Comparison of ENCODE assay signal across 16 cellular contexts in the genomic region with DNA sequence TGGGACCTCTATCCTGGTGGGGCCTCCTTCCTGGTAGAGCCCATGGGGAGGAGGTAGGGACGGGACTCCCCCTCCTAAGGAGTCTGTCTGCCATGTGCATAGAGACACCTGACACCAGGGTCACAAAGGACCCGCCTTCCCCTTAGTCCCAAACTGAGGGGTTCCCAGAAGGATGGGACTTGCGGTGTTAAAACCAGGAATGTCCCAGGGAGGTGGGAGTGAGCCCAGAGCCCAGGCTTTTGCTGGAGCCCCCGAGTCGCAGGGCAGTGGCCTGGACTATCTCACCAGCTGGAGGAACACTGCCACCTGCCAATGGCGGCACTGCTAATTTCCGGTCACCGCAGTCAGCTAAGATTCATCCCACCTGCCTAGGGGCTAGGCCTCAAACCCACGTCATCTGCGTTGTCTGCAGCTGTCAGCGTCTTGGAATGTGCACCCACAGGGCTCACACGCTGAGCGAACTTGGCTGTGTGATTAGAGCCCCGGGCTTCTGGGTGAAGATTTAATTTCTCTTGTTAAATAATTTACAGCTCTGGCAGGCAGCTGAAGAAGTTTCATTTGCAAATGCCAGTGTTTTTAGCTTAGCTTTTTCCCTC. TPM values are rescaled to one million over a fixed set of nuclear protein-coding genes. Genes with fewer than 3 reads are reported as not detected.
DNase-seq lines count a peak whose midpoint lies in the region; ATAC-seq and TF ChIP-seq lines count a peak whose summit lies in the region.
"Had no signal": no experiment of that assay in that cellular context is flagged by ENCODE, and none has a peak within 500 bp of the region (broad histone marks: within the 10 kb centered on the region; RNA-seq: fewer than 3 reads in every experiment).

No MANE protein-coding gene starts in this region.

- no peak for TF ChIP-seq POLR2A in thyroid gland (IDR thresholded peaks at IDR 0.05)

- no peaks in the 10 kb centered on the region for H3K9me2 ChIP-seq in GM23248 (ENCODE audit: insufficient read depth)

- H3K27ac ChIP-seq in GM23248 (no peak overlapping the region), SJSA1 (peak overlapping the region; percentile 20), thyroid gland (no peak overlapping the region)
- H3K27ac ChIP-seq: neutrophil had no signal

- H3K27ac Mint-ChIP-seq in CD14-positive monocyte: no peak overlapping the region
- H3K27ac Mint-ChIP-seq in effector memory CD8-positive, alpha-beta T cell: no peak overlapping the region
- H3K27ac Mint-ChIP-seq: activated CD4-positive, alpha-beta T cell treated with anti-CD3 and anti-CD28 coated beads, Interleukin-2, amount 10 ng/mL, durations not matched to agents 24 days and 14 days; activated naive CD4-positive, alpha-beta T cell treated with anti-CD3 and anti-CD28 coated beads for 36 hours had no signal

- H4K20me1 ChIP-seq in GM23248 (ENCODE audit: insufficient read depth): no peaks in the 10 kb centered on the region

- no peak overlapping the region for H3K4me3 ChIP-seq in GM23248
- H3K4me3 ChIP-seq in SJSA1: no peak overlapping the region
- no peak overlapping the region for H3K4me3 ChIP-seq in fibroblast of pulmonary artery (replicated peaks; ENCODE audit: low read depth, low read length)
- no peak overlapping the region for H3K4me3 ChIP-seq in thyroid gland (replicated peaks in 1 of 3)

- peaks cover 0 to 9% (median 7%) of the 10 kb centered on the region in 3 donors for H3K27me3 Mint-ChIP-seq in CD14-positive monocyte (ENCODE audit: low read depth in 3 of 3)
- H3K27me3 Mint-ChIP-seq in effector memory CD8-positive, alpha-beta T cell: peaks cover 0 to 2% of the 10 kb centered on the region in 2 donors

- no peak for ATAC-seq in GM18519 (IDR thresholded peaks at IDR 0.05; ENCODE audit: low FRiP score, unreplicated experiment)
- no peak for ATAC-seq in effector memory CD8-positive, alpha-beta T cell (replicated peaks)

- in situ Hi-C loops in GM23248 (cut with MboI): no loop called here

- peaks cover 7% of the 10 kb centered on the region for H3K4me1 Mint-ChIP-seq in CD14-positive monocyte
- H3K4me1 Mint-ChIP-seq in effector memory CD8-positive, alpha-beta T cell (ENCODE audit: low read depth in 2 of 2): no peaks in the 10 kb centered on the region
- H3K4me1 Mint-ChIP-seq: activated CD4-positive, alpha-beta T cell treated with anti-CD3 and anti-CD28 coated beads, Interleukin-2, amount 10 ng/mL, durations not matched to agents 24 days and 14 days had no signal

- peaks cover 0 to 5% (median 0%) of the 10 kb centered on the region in 7 donors for H3K9me3 Mint-ChIP-seq in CD14-positive monocyte
- no peaks in the 10 kb centered on the region for H3K9me3 Mint-ChIP-seq in effector memory CD8-positive, alpha-beta T cell
- H3K9me3 Mint-ChIP-seq: activated CD4-positive, alpha-beta T cell treated with anti-CD3 and anti-CD28 coated beads, Interleukin-2, amount 10 ng/mL, durations not matched to agents 24 days and 14 days; activated naive CD4-positive, alpha-beta T cell treated with anti-CD3 and anti-CD28 coated beads for 36 hours had no signal

- no peaks in the 10 kb centered on the region for H3K36me3 ChIP-seq in GM23248 (ENCODE audit: low read depth)
- H3K36me3 ChIP-seq in SJSA1: no peaks in the 10 kb centered on the region
- H3K36me3 ChIP-seq in thyroid gland: no peaks in the 10 kb centered on the region
- H3K36me3 ChIP-seq: neutrophil had no signal

- H3F3A ChIP-seq in GM23248 (ENCODE audit: insufficient read depth): no peaks in the 10 kb centered on the region

- H3K9me3 ChIP-seq in GM23248 (ENCODE audit: low read depth) (no peaks in the 10 kb centered on the region), SJSA1 (replicated peaks) (no peaks in the 10 kb centered on the region), thyroid gland (no peaks in the 10 kb centered on the region)
- H3K9me3 ChIP-seq: neutrophil had no signal

- no peak overlapping the region for H3K4me2 ChIP-seq in GM23248 (ENCODE audit: unreplicated experiment)

- H3K4me1 ChIP-seq in GM23248 (ENCODE audit: insufficient read depth): no peaks in the 10 kb centered on the region
- peaks cover 10% of the 10 kb centered on the region for H3K4me1 ChIP-seq in SJSA1 (replicated peaks)
- H3K4me1 ChIP-seq in thyroid gland: peaks cover 0 to 2% of the 10 kb centered on the region in 2 donors

- H3K79me2 ChIP-seq in GM23248 (ENCODE audit: insufficient read depth): no peaks in the 10 kb centered on the region

- no peak overlapping the region for H3K9ac ChIP-seq in GM23248

- WGBS in GM23248 (ENCODE audit: low coverage in 1 of 2, low lambda C conversion rate in 2 of 2, missing lambda C conversion rate in 2 of 2), 2 experiments: 61 to 62% methylated on average over 14 of the region's 14 CpGs
- WGBS in thyroid gland, 2 donors: 90% methylated on average over 9 to 14 of the region's 14 CpGs

- no peak overlapping the region for H3K4me3 Mint-ChIP-seq in CD14-positive monocyte
- no peak overlapping the region for H3K4me3 Mint-ChIP-seq in effector memory CD8-positive, alpha-beta T cell
- H3K4me3 Mint-ChIP-seq: activated CD4-positive, alpha-beta T cell treated with anti-CD3 and anti-CD28 coated beads, Interleukin-2, amount 10 ng/mL, durations not matched to agents 24 days and 14 days; activated naive CD4-positive, alpha-beta T cell treated with anti-CD3 and anti-CD28 coated beads for 36 hours had no signal

- DNase-seq in GM23248: peak; percentile 47
- DNase-seq in SJSA1 (ENCODE audit: low read depth in 1 of 2, low spot score in 2 of 2): peak in 1 of 2 experiments; percentile 33
- DNase-seq in fibroblast of pulmonary artery (ENCODE audit: low read depth): peak; percentile 78
- DNase-seq in renal cortical epithelial cell (ENCODE audit: low read depth): peak; percentile 97
- DNase-seq in CD14-positive monocyte (ENCODE audit: low spot score): no peak
- no peak for DNase-seq in thyroid gland
- no peak for DNase-seq in effector memory CD8-positive, alpha-beta T cell
- DNase-seq: activated CD4-positive, alpha-beta T cell treated with anti-CD3 and anti-CD28 coated beads, Interleukin-2, amount 10 ng/mL, durations not matched to agents 24 days and 14 days; activated naive CD4-positive, alpha-beta T cell treated with anti-CD3 and anti-CD28 coated beads for 36 hours; DMS53; effector CD8-positive, alpha-beta T cell; KBM-7; NCI-H510A treated with DMSO at 0.1 percent for 48 hours; SW 1271 had no signal

- H3K36me3 Mint-ChIP-seq in CD14-positive monocyte: no peaks in the 10 kb centered on the region
- no peaks in the 10 kb centered on the region for H3K36me3 Mint-ChIP-seq in effector memory CD8-positive, alpha-beta T cell (ENCODE audit: insufficient read depth)

- H2AFZ ChIP-seq in GM23248: no peak overlapping the region

- intact Hi-C loops in CD14-positive monocyte (cut with micrococcal nuclease): no loop called here
- intact Hi-C loops in thyroid gland (cut with DNase I): no loop called here

- H3K27me3 ChIP-seq in GM23248 (replicated peaks; ENCODE audit: insufficient read depth): 0 out of 2 replicates have a peak, but pooled peaks cover 3% of the 10 kb centered on the region
- no peaks in the 10 kb centered on the region for H3K27me3 ChIP-seq in SJSA1 (replicated peaks)
- H3K27me3 ChIP-seq in thyroid gland: no peaks in the 10 kb centered on the region
- H3K27me3 ChIP-seq: neutrophil had no signal

- TF ChIP-seq CTCF in fibroblast of pulmonary artery (IDR thresholded peaks at IDR 0.05; ENCODE audit: low read length, missing control alignments): no peak
- TF ChIP-seq CTCF in CD14-positive monocyte (IDR thresholded peaks at IDR 0.05): no peak
- no peak for TF ChIP-seq CTCF in thyroid gland (IDR thresholded peaks at IDR 0.05)

RNA-seq across cellular contexts. Expression of a gene that starts 31.9 kb away (rescaled TPM):
- total RNA-seq in GM23248 (2014; rRNA removed; shearing (Covaris generic)): 3.2 and 4.9 TPM in 2 replicates
- polyA plus RNA-seq in GM23248 (2016; fragmentation: Nextera tagmentation; extraction: Ambion mirVana) (4.4 and 5.0 TPM in 2 replicates), CD14-positive monocyte (1 to 10 TPM; 7.2 to 7.6 TPM)
- total RNA-seq in SJSA1 (2014; rRNA removed; shearing (Covaris generic)): 2.0 and 3.7 TPM in 2 replicates
- total RNA-seq in renal cortical epithelial cell (18.6 and 171 TPM in 2 replicates), thyroid gland (10 to 100 TPM; 32.1 to 83.6 (median 46.2) TPM)

Comparison
In these comparisons a context has a peak if more than half of its experiments do, and no peak if none do; other contexts are left out.
1. DNase-seq: peak in GM23248 (single experiment), fibroblast of pulmonary artery (single experiment) and renal cortical epithelial cell (single experiment); none in CD14-positive monocyte (single experiment), thyroid gland (0 of 2) and effector memory CD8-positive, alpha-beta T cell (0 of 3).